Comparison of ENCODE assay signal across 12 cellular contexts in the genomic region with DNA sequence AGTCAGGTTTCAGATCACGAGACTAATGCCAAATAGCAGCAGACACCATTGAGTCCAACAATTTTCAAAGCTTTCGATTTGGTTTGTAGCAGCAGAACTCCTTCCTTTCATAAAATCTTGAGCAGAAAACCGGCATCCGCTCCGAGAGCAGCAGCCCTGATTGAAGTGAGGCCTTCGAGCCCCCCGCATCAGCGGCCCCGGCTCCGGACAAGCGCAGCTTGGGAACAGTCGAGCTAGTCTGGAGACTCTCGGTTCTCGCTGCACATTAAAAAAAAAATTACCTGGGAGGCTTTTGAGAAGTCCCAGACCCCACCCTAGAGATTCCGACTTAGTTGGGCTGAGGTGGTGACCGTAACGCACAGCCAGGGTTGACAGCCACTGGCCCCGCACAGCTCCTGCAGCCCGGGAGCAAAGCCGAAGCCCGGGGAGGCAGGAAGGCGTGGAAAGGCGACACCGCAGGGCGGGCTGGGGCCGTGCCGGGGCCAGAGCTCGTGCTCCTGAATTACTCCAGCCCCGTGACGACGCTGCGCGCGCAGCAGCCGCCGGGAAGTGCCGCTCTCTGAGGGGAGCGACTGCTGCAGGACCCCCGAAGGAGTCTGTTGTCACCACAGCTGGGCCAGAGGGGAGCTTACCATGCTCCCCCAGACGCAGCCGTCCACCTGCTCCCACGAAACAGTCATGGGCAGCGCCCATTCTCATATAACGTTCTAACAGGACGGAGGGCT. TPM values are rescaled to one million over a fixed set of nuclear protein-coding genes. Genes with fewer than 3 reads are reported as not detected.
DNase-seq lines count a peak whose midpoint lies in the region; ATAC-seq, FAIRE-seq and TF ChIP-seq lines count a peak whose summit lies in the region.
"Had no signal": no experiment of that assay in that cellular context is flagged by ENCODE, and none has a peak within 500 bp of the region (broad histone marks: within the 10 kb centered on the region; RNA-seq: fewer than 3 reads in every experiment).

No MANE protein-coding gene starts in this region.

- DNase-seq in Right ventricle myocardium inferior (ENCODE audit: missing footprints) = peak; percentile 74
- no peak for DNase-seq in cardiac septum (ENCODE audit: low spot score)
- peak; percentile 66 for DNase-seq in glutamatergic neuron
- peak; percentile 61 for DNase-seq in nephron progenitor cell
- DNase-seq in urothelium cell line (ENCODE audit: low spot score) = peak; percentile 78
- DNase-seq in natural killer cell treated with Interleukin-12 subunit alpha and Interleukin-12 subunit beta and Interleukin-15 and Interleukin-18, amount 100 ng/mL, for 72 hours (ENCODE audit: low spot score) = no peak
- no peak for DNase-seq in SIG-M5 (lab: John Stamatoyannopoulos, UW)
- no peak for DNase-seq in COLO668 (lab: John Stamatoyannopoulos, UW; ENCODE audit: unreplicated experiment)
- DNase-seq: natural killer cell; stimulated activated CD4-positive, alpha-beta T cell treated with anti-CD3 and anti-CD28 coated beads, Interleukin-4, amount 100 ng/mL, for 4 hours had no signal

- H3K27ac Mint-ChIP-seq in glutamatergic neuron (ENCODE audit: unreplicated experiment) = no peak overlapping the region
- H3K27ac Mint-ChIP-seq in nephron progenitor cell = no peak overlapping the region
- H3K27ac Mint-ChIP-seq in natural killer cell treated with Interleukin-12 subunit alpha and Interleukin-12 subunit beta and Interleukin-15 and Interleukin-18, amount 100 ng/mL, for 72 hours = no peak overlapping the region
- H3K27ac Mint-ChIP-seq: activated T-helper 2 cell treated with anti-CD3 and anti-CD28 coated beads, Interferon-gamma antibody, Interleukin-2, Interleukin-4, amounts not matched to agents 10 μg/mL and 5 μg/mL and 100 μg/mL, durations not matched to agents 14 hours and 24 hours and 36 hours; dendritic cell treated with granulocyte-macrophage colony-stimulating factor and Interleukin-4, amounts not matched to agents 40 ng/mL and 50 ng/mL, for 4 days; natural killer cell had no signal

- H3K36me3 Mint-ChIP-seq in glutamatergic neuron (ENCODE audit: unreplicated experiment) = peaks cover 12% of the 10 kb centered on the region
- no peaks in the 10 kb centered on the region for H3K36me3 Mint-ChIP-seq in nephron progenitor cell (ENCODE audit: low read depth)
- H3K36me3 Mint-ChIP-seq in natural killer cell treated with Interleukin-12 subunit alpha and Interleukin-12 subunit beta and Interleukin-15 and Interleukin-18, amount 100 ng/mL, for 72 hours = no peaks in the 10 kb centered on the region
- H3K36me3 Mint-ChIP-seq: natural killer cell had no signal

- peak overlapping the region; percentile 75 for H3K4me3 Mint-ChIP-seq in glutamatergic neuron (ENCODE audit: unreplicated experiment)
- peak overlapping the region; percentile 64 for H3K4me3 Mint-ChIP-seq in nephron progenitor cell
- H3K4me3 Mint-ChIP-seq in natural killer cell treated with Interleukin-12 subunit alpha and Interleukin-12 subunit beta and Interleukin-15 and Interleukin-18, amount 100 ng/mL, for 72 hours = no peak overlapping the region
- H3K4me3 Mint-ChIP-seq: dendritic cell treated with granulocyte-macrophage colony-stimulating factor and Interleukin-4, amounts not matched to agents 40 ng/mL and 50 ng/mL, for 4 days; natural killer cell had no signal

- H3K27me3 Mint-ChIP-seq in glutamatergic neuron (ENCODE audit: unreplicated experiment) = peaks cover 5% of the 10 kb centered on the region
- H3K27me3 Mint-ChIP-seq in nephron progenitor cell (ENCODE audit: low read depth, poor library complexity) = peaks cover 38% of the 10 kb centered on the region
- H3K27me3 Mint-ChIP-seq in natural killer cell treated with Interleukin-12 subunit alpha and Interleukin-12 subunit beta and Interleukin-15 and Interleukin-18, amount 100 ng/mL, for 72 hours = peaks cover 24 to 35% of the 10 kb centered on the region in 2 donors

- H3K9me3 Mint-ChIP-seq in glutamatergic neuron (ENCODE audit: unreplicated experiment) (peaks cover 13% of the 10 kb centered on the region), nephron progenitor cell (peaks cover 26% of the 10 kb centered on the region)
- H3K9me3 Mint-ChIP-seq in natural killer cell treated with Interleukin-12 subunit alpha and Interleukin-12 subunit beta and Interleukin-15 and Interleukin-18, amount 100 ng/mL, for 72 hours = peaks cover 2% of the 10 kb centered on the region
- H3K9me3 Mint-ChIP-seq: activated T-helper 2 cell treated with anti-CD3 and anti-CD28 coated beads, Interferon-gamma antibody, Interleukin-2, Interleukin-4, amounts not matched to agents 10 μg/mL and 5 μg/mL and 100 μg/mL, durations not matched to agents 14 hours and 24 hours and 36 hours; natural killer cell had no signal

- TF ChIP-seq CTCF in glutamatergic neuron (IDR thresholded peaks at IDR 0.05; ENCODE audit: partially characterized antibody, unreplicated experiment) (no peak), nephron progenitor cell (IDR thresholded peaks at IDR 0.05) (no peak)

- no peak for FAIRE-seq in urothelium cell line (lab: Jason Lieb, UNC)

- intact Hi-C loops in Right ventricle myocardium inferior (cut with DNase I) (no loop called here), cardiac septum (cut with DNase I) (no loop called here)

- ATAC-seq in Right ventricle myocardium inferior = peak; percentile 95
- no peak for ATAC-seq in natural killer cell treated with Interleukin-12 subunit alpha and Interleukin-12 subunit beta and Interleukin-15 and Interleukin-18, amount 100 ng/mL, for 72 hours
- ATAC-seq: natural killer cell had no signal

- H3K4me1 Mint-ChIP-seq in glutamatergic neuron (ENCODE audit: low read depth, unreplicated experiment) = peaks cover 2% of the 10 kb centered on the region
- peaks cover 5% of the 10 kb centered on the region for H3K4me1 Mint-ChIP-seq in nephron progenitor cell
- H3K4me1 Mint-ChIP-seq in natural killer cell treated with Interleukin-12 subunit alpha and Interleukin-12 subunit beta and Interleukin-15 and Interleukin-18, amount 100 ng/mL, for 72 hours (ENCODE audit: low read depth in 2 of 2) = no peaks in the 10 kb centered on the region

RNA-seq across cellular contexts. Expression of a gene that starts 57.8 kb away (rescaled TPM):
- not detected for total RNA-seq in Right ventricle myocardium inferior
- total RNA-seq in cardiac septum = not detected
- total RNA-seq in glutamatergic neuron (ENCODE audit: unreplicated experiment) = not detected
- total RNA-seq in natural killer cell treated with Interleukin-12 subunit alpha and Interleukin-12 subunit beta and Interleukin-15 and Interleukin-18, amount 100 ng/mL, for 72 hours = not detected
- total RNA-seq: activated T-helper 2 cell treated with anti-CD3 and anti-CD28 coated beads, Interferon-gamma antibody, Interleukin-2, Interleukin-4, amounts not matched to agents 10 μg/mL and 5 μg/mL and 100 μg/mL, durations not matched to agents 14 hours and 24 hours and 36 hours; natural killer cell had no signal

Comparison
In these comparisons a context has a peak if more than half of its experiments do, and no peak if none do; other contexts are left out.
1. DNase-seq: peak in Right ventricle myocardium inferior (single experiment), glutamatergic neuron (single experiment), nephron progenitor cell (single experiment) and urothelium cell line (single experiment); none in cardiac septum (single experiment), natural killer cell treated with Interleukin-12 subunit alpha and Interleukin-12 subunit beta and Interleukin-15 and Interleukin-18, amount 100 ng/mL, for 72 hours (single experiment), SIG-M5 (single experiment) and COLO668 (single experiment).